In the genomic region with DNA sequence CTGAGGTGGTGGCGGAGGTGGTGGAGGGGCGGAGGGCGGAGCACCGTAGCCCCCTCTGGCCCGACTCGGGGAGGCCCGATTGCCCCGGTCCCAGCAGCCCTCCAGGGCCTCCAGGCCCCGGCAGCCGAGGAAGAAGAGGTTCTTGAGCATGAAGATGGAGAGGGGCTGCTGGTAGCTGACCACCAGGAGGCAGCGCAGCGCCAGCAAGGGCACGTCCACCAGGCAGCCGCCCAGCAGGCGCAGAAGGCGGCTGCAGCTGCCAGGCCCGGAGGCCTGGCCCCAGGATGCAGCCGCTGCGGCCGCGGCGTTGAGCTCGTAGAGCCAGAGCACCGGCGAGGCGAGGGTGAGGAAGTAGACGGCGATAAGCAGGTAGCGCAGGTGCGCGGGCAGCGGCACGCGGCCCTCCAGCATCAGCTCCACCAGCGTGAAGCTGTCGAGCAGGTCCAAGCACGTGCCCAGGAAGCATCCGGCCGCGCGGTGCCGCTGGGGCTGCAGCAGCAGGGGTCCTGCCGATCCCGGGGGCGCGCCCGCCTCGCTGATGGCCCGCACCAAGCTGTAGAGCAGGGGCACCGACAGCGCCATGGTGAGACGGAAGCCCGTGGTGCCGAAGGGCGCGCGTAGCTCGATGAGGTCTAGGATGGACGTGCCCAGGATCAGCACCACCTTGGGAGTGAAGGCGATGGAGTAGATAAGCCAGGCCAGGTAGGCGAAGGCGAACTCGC, we compare ENCODE assay signal across 8 cellular contexts. TPM values are rescaled to one million over a fixed set of nuclear protein-coding genes. Genes with fewer than 3 reads are reported as not detected.
A peak's percentile ranks its signal among the peaks of the same experiment; 100 is the strongest.
DNase-seq lines count a peak whose midpoint lies in the region; ATAC-seq and TF ChIP-seq lines count a peak whose summit lies in the region.

No MANE protein-coding gene starts in this region.

- H4K91ac ChIP-seq in neuronal stem cell (ENCODE audit: low read depth, low read length, poor library complexity): no peak overlapping the region

- H4K8ac ChIP-seq in neuronal stem cell (ENCODE audit: low read depth, low read length): no peak overlapping the region

- peak overlapping the region; percentile 77 for H3K23ac ChIP-seq in neuronal stem cell (ENCODE audit: low read depth, low read length, poor library complexity)

- H3K4me3 Mint-ChIP-seq in endodermal cell: peak overlapping the region; percentile 67

- intact Hi-C loops in posterior vena cava (cut with DNase I): no loop called here

- whole genome bisulfite sequencing in endodermal cell (ENCODE audit: insufficient coverage in 1 of 2, insufficient read length in 1 of 2), 2 experiments: 56 to 73% methylated on average over 19 to 63 of the region's 63 CpGs
- WGBS in neuronal stem cell (ENCODE audit: extremely low coverage in 2 of 2, insufficient read length in 2 of 2, insufficient replicate concordance in 1 of 2), 2 donors: no CpG with 5 or more reads among the region's 63 CpGs

- H3K14ac ChIP-seq in neuronal stem cell (ENCODE audit: low read length): no peak overlapping the region

- no peak overlapping the region for H2AFZ ChIP-seq in neuronal stem cell (ENCODE audit: low read length)

- H3K4ac ChIP-seq in neuronal stem cell (ENCODE audit: low read length): no peak overlapping the region

- H3K4me1 ChIP-seq in endodermal cell (ENCODE audit: control insufficient read depth, insufficient read depth, low read length) (peaks cover 19% of the 10 kb centered on the region), neuronal stem cell (ENCODE audit: control insufficient read depth in 2 of 2, insufficient read depth in 1 of 2, low read depth in 1 of 2, low read length in 2 of 2) (peaks cover 21% of the 10 kb centered on the region in 2 donors)

- H3K27me3 ChIP-seq in endodermal cell (ENCODE audit: control insufficient read depth, insufficient read depth, low read length, poor library complexity, severe bottlenecking): no peaks in the 10 kb centered on the region
- peaks cover 0 to 6% (median 0%) of the 10 kb centered on the region in 3 experiments for H3K27me3 ChIP-seq in neuronal stem cell (ENCODE audit: control insufficient read depth in 3 of 3, insufficient read depth in 3 of 3, low read depth in 1 of 3, low read length in 3 of 3)

- peak; percentile 18 for DNase-seq in G401 (ENCODE audit: low spot score)
- DNase-seq in LNCaP clone FGC (ENCODE audit: low read depth): no peak
- DNase-seq in endodermal cell: peak; percentile 88
- no peak for DNase-seq in neuronal stem cell (ENCODE audit: low spot score)
- no peak for DNase-seq in activated CD4-positive, CD25-positive, alpha-beta regulatory T cell (lab: John Stamatoyannopoulos, UW)
- DNase-seq in posterior vena cava (ENCODE audit: low spot score): no peak
- DNase-seq in AG08395 (ENCODE audit: low spot score): no peak

- H3K4me2 ChIP-seq in neuronal stem cell (ENCODE audit: insufficient read depth, low read length, poor library complexity, severe bottlenecking): peak overlapping the region; percentile 97

- no peaks in the 10 kb centered on the region for H3K9me3 Mint-ChIP-seq in endodermal cell

- peak; percentile 14; the same call in 1 of the 2 replicates for TF ChIP-seq CTCF in LNCaP clone FGC (IDR thresholded peaks at IDR 0.05; ENCODE audit: control insufficient read depth, extremely low read depth, insufficient read depth)
- TF ChIP-seq CTCF in endodermal cell (conservative IDR thresholded peaks at IDR 0.05): peak; percentile 81

- H3K9me3 ChIP-seq in endodermal cell (ENCODE audit: control insufficient read depth, low read length): no peaks in the 10 kb centered on the region
- H3K9me3 ChIP-seq in neuronal stem cell (replicated peaks in 1 of 2; ENCODE audit: control insufficient read depth in 2 of 2, insufficient read depth in 1 of 2, low read depth in 1 of 2, low read length in 2 of 2): no peaks in the 10 kb centered on the region

- H2AK5ac ChIP-seq in neuronal stem cell (ENCODE audit: low read depth, low read length): no peak overlapping the region

- peak overlapping the region; percentile 49 for H3K18ac ChIP-seq in neuronal stem cell (ENCODE audit: low read length)

- H3K27me3 Mint-ChIP-seq in endodermal cell (ENCODE audit: insufficient read depth): peaks cover 17% of the 10 kb centered on the region

- no peak overlapping the region for H2BK5ac ChIP-seq in neuronal stem cell (ENCODE audit: low read length)

- H2BK120ac ChIP-seq in neuronal stem cell (ENCODE audit: low read depth, low read length): no peak overlapping the region

- H3K9ac ChIP-seq in endodermal cell (ENCODE audit: extremely low read depth, low read length, poor library complexity, severe bottlenecking) (no peak overlapping the region), neuronal stem cell (ENCODE audit: low read depth, low read length, poor library complexity) (peak overlapping the region; percentile 36)

- H2BK12ac ChIP-seq in neuronal stem cell (ENCODE audit: low read length): peak overlapping the region; percentile 66

- H3K79me1 ChIP-seq in neuronal stem cell (ENCODE audit: low read depth, low read length): peaks cover 4% of the 10 kb centered on the region

- H3K4me3 ChIP-seq in LNCaP clone FGC (ENCODE audit: low read depth, low read length): no peak overlapping the region
- no peak overlapping the region for H3K4me3 ChIP-seq in endodermal cell (ENCODE audit: low read length)
- peak overlapping the region in 1 of 2 donors; percentile 10 for H3K4me3 ChIP-seq in neuronal stem cell (ENCODE audit: low read length in 2 of 2)

- H3K27ac ChIP-seq in endodermal cell (ENCODE audit: low read depth, low read length) (no peak overlapping the region), neuronal stem cell (replicated peaks; ENCODE audit: low read length) (no peak overlapping the region)

- H3K36me3 Mint-ChIP-seq in endodermal cell (ENCODE audit: low read depth): no peaks in the 10 kb centered on the region

- H3K27ac Mint-ChIP-seq in endodermal cell: no peak overlapping the region

- no peak for ATAC-seq in GM18861 (IDR thresholded peaks at IDR 0.05; ENCODE audit: unreplicated experiment)

- in situ Hi-C loops in G401 (cut with HindIII; ENCODE audit: low sequenced_read_pairs): no loop called here

- H2BK15ac ChIP-seq in neuronal stem cell (ENCODE audit: low read length): no peak overlapping the region

- H3K36me3 ChIP-seq in endodermal cell (ENCODE audit: control insufficient read depth, insufficient read depth, low read length) (no peaks in the 10 kb centered on the region), neuronal stem cell (replicated peaks in 1 of 2; ENCODE audit: control insufficient read depth in 2 of 2, insufficient read depth in 2 of 2, low read length in 2 of 2) (peaks cover 0 to 7% of the 10 kb centered on the region in 2 donors)

- peaks cover 34% of the 10 kb centered on the region for H3K4me1 Mint-ChIP-seq in endodermal cell

RNA-seq across cellular contexts. Expression of a gene that starts 1.5 kb away (rescaled TPM):
- total RNA-seq in G401 (2014; rRNA removed; shearing (Covaris generic)): 0.74 and 0.75 TPM in 2 replicates
- total RNA-seq in endodermal cell (10 to 100 TPM in 1 of 2 donors, 1 to 10 TPM in 1; 8.9 to 10.9 TPM), posterior vena cava (under 1 TPM; 0.38 to 0.74 TPM)
- polyA plus RNA-seq in endodermal cell (2013, experiment 1 of 2): 9.9 TPM
- 7.9 TPM for polyA plus RNA-seq in endodermal cell (2013, experiment 2 of 2)
- 2.6 TPM for polyA plus RNA-seq in neuronal stem cell (2013, experiment 1 of 2)
- 2.7 TPM for polyA plus RNA-seq in neuronal stem cell (2013, experiment 2 of 2)

RNA-seq across cellular contexts. Expression of a gene that starts 34.8 kb away (rescaled TPM):
- total RNA-seq in G401 (2014; rRNA removed; shearing (Covaris generic)): 7.3 TPM in 2 replicates
- total RNA-seq in endodermal cell (10 to 100 TPM; 14.8 to 16.0 TPM), posterior vena cava (10 to 100 TPM; 11.5 to 21.8 TPM)
- polyA plus RNA-seq in endodermal cell (2013, experiment 1 of 2): 5.2 TPM
- 7.0 TPM for polyA plus RNA-seq in endodermal cell (2013, experiment 2 of 2)
- 2.8 TPM for polyA plus RNA-seq in neuronal stem cell (2013, experiment 1 of 2)
- 2.5 TPM for polyA plus RNA-seq in neuronal stem cell (2013, experiment 2 of 2)

RNA-seq across cellular contexts. Expression of a gene that starts 39.4 kb away (rescaled TPM):
- total RNA-seq in G401 (2014; rRNA removed; shearing (Covaris generic)): 163 and 164 TPM in 2 replicates
- 10 to 100 TPM; 39.4 to 53.0 TPM for total RNA-seq in endodermal cell
- polyA plus RNA-seq in endodermal cell (2013, experiment 1 of 2): 40.5 TPM
- 36.8 TPM for polyA plus RNA-seq in endodermal cell (2013, experiment 2 of 2)
- 30.5 TPM for polyA plus RNA-seq in neuronal stem cell (2013, experiment 1 of 2)
- 30.3 TPM for polyA plus RNA-seq in neuronal stem cell (2013, experiment 2 of 2)
- 10 to 100 TPM; 19.6 to 19.9 TPM for total RNA-seq in posterior vena cava

Comparison
In these comparisons a context has a peak if more than half of its experiments do, and no peak if none do; other contexts are left out.
1. DNase-seq: peak in G401 (single experiment) and endodermal cell (single experiment); none in LNCaP clone FGC (single experiment), neuronal stem cell (single experiment), activated CD4-positive, CD25-positive, alpha-beta regulatory T cell (0 of 4), posterior vena cava (single experiment) and AG08395 (single experiment).